In the genomic region with DNA sequence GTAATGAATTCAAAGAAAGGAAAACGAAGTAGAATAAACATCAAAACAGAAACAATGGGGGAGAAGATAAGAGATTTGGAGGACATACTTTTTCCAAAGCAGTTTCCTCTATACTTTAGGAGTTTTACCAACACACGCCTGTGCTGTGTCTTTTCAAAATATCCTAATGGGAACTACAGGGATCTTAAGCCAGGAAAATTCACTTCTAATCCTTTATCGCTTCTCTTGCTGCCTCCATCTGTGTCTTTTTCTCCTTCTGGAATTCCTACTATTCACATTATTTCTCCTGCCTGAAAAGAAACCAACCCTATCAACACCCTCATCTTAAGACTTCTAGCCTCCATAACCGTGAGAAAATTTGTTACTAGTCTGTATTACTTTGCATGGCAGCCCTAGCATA, we compare ENCODE assay signal across 13 cellular contexts. TPM values are rescaled to one million over a fixed set of nuclear protein-coding genes. Genes with fewer than 3 reads are reported as not detected.
DNase-seq lines count a peak whose midpoint lies in the region; ATAC-seq and TF ChIP-seq lines count a peak whose summit lies in the region.
"Had no signal": no experiment of that assay in that cellular context is flagged by ENCODE, and none has a peak within 500 bp of the region (broad histone marks: within the 10 kb centered on the region; RNA-seq: fewer than 3 reads in every experiment).

No MANE protein-coding gene starts in this region.

- DNase-seq in CD14-positive monocyte (ENCODE audit: low spot score) (no peak), mesothelial cell of epicardium (ENCODE audit: low spot score in 2 of 2, unreplicated experiment in 2 of 2) (no peak), HPDE6-E6E7 (ENCODE audit: extremely low spot score) (no peak), NCI-H1417 (lab: John Stamatoyannopoulos, UW) (no peak), caudate nucleus (lab: John Stamatoyannopoulos, UW) (no peak)
- DNase-seq in activated naive CD4-positive, alpha-beta T cell treated with anti-CD3 and anti-CD28 coated beads, Interleukin-2, amount 50 U/mL, for 72 hours (ENCODE audit: low spot score in 2 of 2) = no peak
- DNase-seq in stimulated activated CD4-positive, alpha-beta T cell treated with anti-CD3 and anti-CD28 coated beads, Interleukin-2, amount 100 ng/mL, for 48 hours = no peak
- DNase-seq: activated CD8-positive, alpha-beta memory T cell treated with anti-CD3 and anti-CD28 coated beads, Interleukin-2, amount 50 U/mL, for 4 hours; DMS153; IMR-90; retina had no signal

- CTCF ChIA-PET in HEK293 (lab: Yijun Ruan, JAX) = no interaction called here

- peaks cover 16% of the 10 kb centered on the region for H3K4me1 ChIP-seq in HEK293 (ENCODE audit: control insufficient read depth, insufficient read depth, low read length)

- H3K9me3 Mint-ChIP-seq in CD14-positive monocyte (no peaks in the 10 kb centered on the region), mesothelial cell of epicardium (no peaks in the 10 kb centered on the region)
- no peaks in the 10 kb centered on the region for H3K9me3 Mint-ChIP-seq in activated naive CD4-positive, alpha-beta T cell treated with anti-CD3 and anti-CD28 coated beads, Interleukin-2, amount 50 U/mL, for 72 hours

- H3K9me3 ChIP-seq in HEK293 (ENCODE audit: control insufficient read depth, insufficient read depth, low read depth, low read length) = no peaks in the 10 kb centered on the region

- H3K36me3 Mint-ChIP-seq in CD14-positive monocyte = peaks cover 23 to 35% of the 10 kb centered on the region in 2 donors
- H3K36me3 Mint-ChIP-seq in activated naive CD4-positive, alpha-beta T cell treated with anti-CD3 and anti-CD28 coated beads, Interleukin-2, amount 50 U/mL, for 72 hours = peaks cover 38 to 40% of the 10 kb centered on the region in 2 donors
- peaks cover 7% of the 10 kb centered on the region for H3K36me3 Mint-ChIP-seq in mesothelial cell of epicardium

- POLR2A ChIA-PET in HEK293 (lab: Yijun Ruan, JAX) = no interaction called here

- no peak for ATAC-seq in activated naive CD4-positive, alpha-beta T cell treated with anti-CD3 and anti-CD28 coated beads, Interleukin-2, amount 50 U/mL, for 72 hours

- H3K4me1 Mint-ChIP-seq in CD14-positive monocyte (peaks cover 85% of the 10 kb centered on the region), mesothelial cell of epicardium (peaks cover 51% of the 10 kb centered on the region)

- H3K27me3 Mint-ChIP-seq in CD14-positive monocyte (ENCODE audit: low read depth in 3 of 3) (no peaks in the 10 kb centered on the region), mesothelial cell of epicardium (ENCODE audit: low read depth) (no peaks in the 10 kb centered on the region)

- H3K27ac ChIP-seq in HEK293 (ENCODE audit: extremely low read depth, low read depth, low read length) (no peak overlapping the region), caudate nucleus (ENCODE audit: low read depth, low read length) (no peak overlapping the region)

- peaks cover 3 to 21% of the 10 kb centered on the region in 2 experiments; a peak in 2 of 3 replicates for H3K36me3 ChIP-seq in HEK293 (ENCODE audit: control insufficient read depth in 2 of 2, insufficient read depth in 1 of 2, low read length in 2 of 2)

- TF ChIP-seq CTCF in CD14-positive monocyte (IDR thresholded peaks at IDR 0.05) (no peak), HEK293 (tag by site-specific recombination; IDR thresholded peaks at IDR 0.05) (no peak), mesothelial cell of epicardium (IDR thresholded peaks at IDR 0.05; ENCODE audit: unreplicated experiment) (no peak)

- H3K4me3 Mint-ChIP-seq in CD14-positive monocyte (no peak overlapping the region), mesothelial cell of epicardium (no peak overlapping the region)

- H3K27ac Mint-ChIP-seq in CD14-positive monocyte = peak overlapping the region in 4 of 7 donors; percentile 25 to 57 (median 47)
- peak overlapping the region; percentile 19 to 78 for H3K27ac Mint-ChIP-seq in activated naive CD4-positive, alpha-beta T cell treated with anti-CD3 and anti-CD28 coated beads, Interleukin-2, amount 50 U/mL, for 72 hours
- peak overlapping the region; percentile 50 for H3K27ac Mint-ChIP-seq in mesothelial cell of epicardium

- intact Hi-C loops in CD14-positive monocyte (cut with micrococcal nuclease) = no loop called here

- H3K4me3 ChIP-seq in HEK293 (ENCODE audit: low read depth, low read length) = no peak overlapping the region

TF ChIP-seq in HEK293, 187 proteins besides CTCF, POLR2A, EP300 and RAD21:
- TF ChIP-seq ZNF596 (tag by site-specific recombination; IDR thresholded peaks at IDR 0.05) = no peak
- peak; percentile 56 for TF ChIP-seq PRDM6 (tag by site-specific recombination; IDR thresholded peaks at IDR 0.05)
- no peak for TF ChIP-seq ZNF555 (tag by site-specific recombination; conservative IDR thresholded peaks at IDR 0.05)
- TF ChIP-seq PRDM1 (tag by site-specific recombination; IDR thresholded peaks at IDR 0.05) = 0 out of 2 replicates have a peak, but pooled peaks have one; percentile 34
- TF ChIP-seq, protein P1, sequence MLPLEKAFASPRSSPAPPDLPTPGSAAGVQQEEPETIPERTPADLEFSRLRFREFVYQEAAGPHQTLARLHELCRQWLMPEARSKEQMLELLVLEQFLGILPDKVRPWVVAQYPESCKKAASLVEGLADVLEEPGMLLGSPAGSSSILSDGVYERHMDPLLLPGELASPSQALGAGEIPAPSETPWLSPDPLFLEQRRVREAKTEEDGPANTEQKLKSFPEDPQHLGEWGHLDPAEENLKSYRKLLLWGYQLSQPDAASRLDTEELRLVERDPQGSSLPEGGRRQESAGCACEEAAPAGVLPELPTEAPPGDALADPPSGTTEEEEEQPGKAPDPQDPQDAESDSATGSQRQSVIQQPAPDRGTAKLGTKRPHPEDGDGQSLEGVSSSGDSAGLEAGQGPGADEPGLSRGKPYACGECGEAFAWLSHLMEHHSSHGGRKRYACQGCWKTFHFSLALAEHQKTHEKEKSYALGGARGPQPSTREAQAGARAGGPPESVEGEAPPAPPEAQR (tag by site-specific recombination; IDR thresholded peaks at IDR 0.05) = no peak

RNA-seq across cellular contexts. Expression of gene HNRNPF, which starts 6.8 kb away (rescaled TPM):
- polyA plus RNA-seq in CD14-positive monocyte = 100 to 1,000 TPM; 188 to 189 TPM
- 100 to 1,000 TPM; 410 to 434 TPM for total RNA-seq in activated naive CD4-positive, alpha-beta T cell treated with anti-CD3 and anti-CD28 coated beads, Interleukin-2, amount 50 U/mL, for 72 hours
- 163 to 169 TPM (median 165 TPM) in 3 replicates for total RNA-seq in mesothelial cell of epicardium

RNA-seq across cellular contexts. Expression of gene FXYD4, which starts 30.7 kb away (rescaled TPM):
- polyA plus RNA-seq in CD14-positive monocyte = not detected
- not detected for total RNA-seq in activated naive CD4-positive, alpha-beta T cell treated with anti-CD3 and anti-CD28 coated beads, Interleukin-2, amount 50 U/mL, for 72 hours
- total RNA-seq in mesothelial cell of epicardium = not detected in 3 replicates
- total RNA-seq: IMR-90, liver had no signal
- polyA plus RNA-seq: IMR-90, liver had no signal

RNA-seq across cellular contexts. Expression of gene ZNF487, which starts 34.7 kb away (rescaled TPM):
- 10 to 100 TPM in 1 of 2 donors, 1 to 10 TPM in 1; 8.6 to 15.6 TPM for polyA plus RNA-seq in CD14-positive monocyte
- total RNA-seq in activated naive CD4-positive, alpha-beta T cell treated with anti-CD3 and anti-CD28 coated beads, Interleukin-2, amount 50 U/mL, for 72 hours = 1 to 10 TPM; 2.7 to 4.1 TPM
- 2.7 to 3.4 TPM (median 2.8 TPM) in 3 replicates for total RNA-seq in mesothelial cell of epicardium
